In the genomic region with DNA sequence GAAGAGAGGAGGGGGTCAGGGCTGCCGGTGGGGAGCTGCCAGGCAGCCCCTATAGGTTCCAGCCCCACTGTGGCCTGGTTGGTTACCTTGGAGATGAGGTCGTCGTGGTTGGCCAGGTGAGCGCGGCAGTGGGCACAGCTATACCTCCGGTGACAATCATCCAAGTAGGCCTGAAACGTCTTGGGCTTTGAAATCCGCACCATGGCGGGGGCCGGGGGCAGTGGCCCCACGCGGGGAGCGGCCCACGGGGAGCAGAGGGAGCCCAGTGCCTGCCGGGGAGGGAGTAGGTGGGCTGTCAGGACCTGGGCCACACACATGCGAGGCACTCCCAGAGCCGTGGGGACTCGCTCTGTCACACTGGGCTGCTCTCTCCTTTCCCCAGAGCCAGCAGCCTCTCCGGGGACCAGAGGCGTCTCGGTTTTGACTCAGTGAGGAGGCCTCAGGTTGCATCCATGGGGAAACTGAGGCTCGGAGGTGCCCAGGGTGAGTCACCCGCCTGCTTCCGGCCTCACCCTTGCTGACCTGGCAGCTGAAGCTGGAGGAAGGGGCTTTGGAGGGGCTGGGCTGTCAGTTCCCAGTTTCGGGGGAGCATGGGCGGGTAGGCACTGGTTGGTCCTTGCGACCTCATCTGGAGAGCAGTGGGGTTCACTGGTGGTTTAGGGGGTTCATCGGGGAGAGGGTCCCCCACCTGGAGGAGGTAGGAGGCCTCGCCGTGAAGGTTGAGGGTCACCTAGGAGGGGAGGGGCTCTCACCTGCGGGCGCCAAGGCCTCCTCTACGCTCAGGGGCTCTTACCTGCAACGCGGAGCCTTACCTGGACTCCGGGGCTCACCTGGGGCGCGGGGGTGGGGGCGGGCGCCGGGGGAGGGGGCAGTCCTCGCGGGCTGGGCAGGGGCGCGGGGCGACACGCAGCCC, we compare ENCODE assay signal across 1 cellular context.
TF ChIP-seq lines count a peak whose summit lies in the region.

No MANE protein-coding gene starts in this region.

TF ChIP-seq in A549, 52 proteins besides CTCF, POLR2A, EP300 and RAD21 (continued from another document):
- TF ChIP-seq EHMT2 (IDR thresholded peaks at IDR 0.05; ENCODE audit: low read depth) (no peak), JUN (IDR thresholded peaks at IDR 0.05) (no peak), CBX2 (IDR thresholded peaks at IDR 0.05; ENCODE audit: borderline replicate concordance, low read depth) (no peak), HDAC2 (IDR thresholded peaks at IDR 0.05) (no peak), GATA3 (IDR thresholded peaks at IDR 0.05; ENCODE audit: borderline replicate concordance) (no peak), RFX5 (IDR thresholded peaks at IDR 0.05) (no peak), MAZ (IDR thresholded peaks at IDR 0.05; ENCODE audit: borderline replicate concordance, low read depth, low read length) (no peak), ZFP36 (IDR thresholded peaks at IDR 0.05; ENCODE audit: borderline replicate concordance, partially characterized antibody) (no peak), POLR2AphosphoS2 (conservative IDR thresholded peaks at IDR 0.05; ENCODE audit: low read length) (no peak), CHD4 (IDR thresholded peaks at IDR 0.05; ENCODE audit: borderline replicate concordance) (no peak)
- TF ChIP-seq, protein P1, sequence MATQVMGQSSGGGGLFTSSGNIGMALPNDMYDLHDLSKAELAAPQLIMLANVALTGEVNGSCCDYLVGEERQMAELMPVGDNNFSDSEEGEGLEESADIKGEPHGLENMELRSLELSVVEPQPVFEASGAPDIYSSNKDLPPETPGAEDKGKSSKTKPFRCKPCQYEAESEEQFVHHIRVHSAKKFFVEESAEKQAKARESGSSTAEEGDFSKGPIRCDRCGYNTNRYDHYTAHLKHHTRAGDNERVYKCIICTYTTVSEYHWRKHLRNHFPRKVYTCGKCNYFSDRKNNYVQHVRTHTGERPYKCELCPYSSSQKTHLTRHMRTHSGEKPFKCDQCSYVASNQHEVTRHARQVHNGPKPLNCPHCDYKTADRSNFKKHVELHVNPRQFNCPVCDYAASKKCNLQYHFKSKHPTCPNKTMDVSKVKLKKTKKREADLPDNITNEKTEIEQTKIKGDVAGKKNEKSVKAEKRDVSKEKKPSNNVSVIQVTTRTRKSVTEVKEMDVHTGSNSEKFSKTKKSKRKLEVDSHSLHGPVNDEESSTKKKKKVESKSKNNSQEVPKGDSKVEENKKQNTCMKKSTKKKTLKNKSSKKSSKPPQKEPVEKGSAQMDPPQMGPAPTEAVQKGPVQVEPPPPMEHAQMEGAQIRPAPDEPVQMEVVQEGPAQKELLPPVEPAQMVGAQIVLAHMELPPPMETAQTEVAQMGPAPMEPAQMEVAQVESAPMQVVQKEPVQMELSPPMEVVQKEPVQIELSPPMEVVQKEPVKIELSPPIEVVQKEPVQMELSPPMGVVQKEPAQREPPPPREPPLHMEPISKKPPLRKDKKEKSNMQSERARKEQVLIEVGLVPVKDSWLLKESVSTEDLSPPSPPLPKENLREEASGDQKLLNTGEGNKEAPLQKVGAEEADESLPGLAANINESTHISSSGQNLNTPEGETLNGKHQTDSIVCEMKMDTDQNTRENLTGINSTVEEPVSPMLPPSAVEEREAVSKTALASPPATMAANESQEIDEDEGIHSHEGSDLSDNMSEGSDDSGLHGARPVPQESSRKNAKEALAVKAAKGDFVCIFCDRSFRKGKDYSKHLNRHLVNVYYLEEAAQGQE (IDR thresholded peaks at IDR 0.05): no peak
- TF ChIP-seq, protein P2, sequence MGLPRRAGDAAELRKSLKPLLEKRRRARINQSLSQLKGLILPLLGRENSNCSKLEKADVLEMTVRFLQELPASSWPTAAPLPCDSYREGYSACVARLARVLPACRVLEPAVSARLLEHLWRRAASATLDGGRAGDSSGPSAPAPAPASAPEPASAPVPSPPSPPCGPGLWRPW (IDR thresholded peaks at IDR 0.05): no peak
